39 cellular contexts compared by ENCODE assay signal in the genomic region with DNA sequence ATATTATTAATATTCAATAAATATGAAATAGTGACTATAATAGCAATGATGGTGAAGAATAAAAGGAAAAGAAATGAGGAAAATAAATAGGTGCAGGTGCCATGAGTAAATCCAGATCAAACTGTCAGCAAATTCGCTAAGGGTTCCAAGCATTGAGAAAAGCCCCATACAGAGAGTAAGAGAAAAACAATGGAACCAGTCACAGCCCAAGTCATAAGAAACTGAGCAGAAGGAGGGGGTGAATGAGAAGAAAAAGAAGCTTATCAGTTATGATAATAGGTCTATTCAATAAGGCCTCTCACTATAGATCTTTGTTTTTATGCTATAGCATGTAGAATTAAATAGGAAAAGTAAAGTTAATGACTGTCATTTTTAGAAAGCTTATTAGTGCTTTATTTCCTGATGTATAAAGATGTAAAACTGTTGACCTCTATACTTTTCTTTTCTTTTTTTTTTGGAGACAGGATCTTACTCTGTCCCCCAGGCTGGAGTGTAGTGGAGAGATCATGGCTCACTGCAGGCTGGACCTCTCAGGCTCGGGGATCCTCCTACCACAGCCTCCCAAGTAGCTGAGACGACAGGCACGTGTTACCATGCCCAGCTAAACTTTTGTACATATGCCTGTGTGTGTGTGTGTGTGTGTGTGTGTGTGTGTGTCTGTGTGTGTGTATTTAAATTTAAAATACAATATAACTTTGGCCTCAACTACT.
DNase-seq lines count a peak whose midpoint lies in the region; ATAC-seq, FAIRE-seq and TF ChIP-seq lines count a peak whose summit lies in the region.
"Had no signal": no experiment of that assay in that cellular context is flagged by ENCODE, and none has a peak within 500 bp of the region (broad histone marks: within the 10 kb centered on the region; RNA-seq: fewer than 3 reads in every experiment).

No MANE protein-coding gene starts in this region.

- H3K23ac ChIP-seq in IMR-90 (ENCODE audit: low read depth, low read length), result no peak overlapping the region

- intact Hi-C loops in IMR-90 (cut with micrococcal nuclease), result no loop called here
- intact Hi-C loops in K562 (cut with micrococcal nuclease), result loop anchor here (5.0 to 10.0 kb wide), 3 partner anchors 155 to 428 kb away; no protein-coding TSS in a partner anchor
- intact Hi-C loops in sciatic nerve (cut with DNase I), result no loop called here
- intact Hi-C loops in ovary (cut with DNase I), result no loop called here

- H4K5ac ChIP-seq in IMR-90 (ENCODE audit: low read depth, low read length), result no peak overlapping the region

- H2AFZ ChIP-seq in IMR-90 (replicated peaks; ENCODE audit: low read length, poor library complexity) (no peak overlapping the region), K562 (ENCODE audit: low read depth, low read length) (peak overlapping the region; percentile 36; the same call in 1 of the 2 replicates)
- H2AFZ ChIP-seq: parathyroid adenoma had no signal

- peak; percentile 23 to 43 for ATAC-seq in activated T-cell treated with anti-CD3 and anti-CD28 coated beads, Interleukin-2, amount 50 U/mL, for 4 hours
- ATAC-seq in IMR-90 (ENCODE audit: low read depth) (no peak), K562 (peak; percentile 36; the same call in 2 of the 3 replicates), GM18511 (IDR thresholded peaks at IDR 0.05; ENCODE audit: unreplicated experiment) (no peak), sciatic nerve (no peak)
- ATAC-seq in naive thymus-derived CD8-positive, alpha-beta T cell, result no peak

- TF ChIP-seq POLR2A in IMR-90 (IDR thresholded peaks at IDR 0.05; ENCODE audit: low read depth, low read length), result no peak
- TF ChIP-seq POLR2A in K562 (conservative IDR thresholded peaks at IDR 0.05), result no peak
- no peak for TF ChIP-seq POLR2A in ovary (IDR thresholded peaks at IDR 0.05)

- BruUV-seq in IMR-90 (replicated peaks; lab: Mats Ljungman, UMichigan), result no TSS peak
- no TSS peak for BruUV-seq in K562 (replicated peaks; lab: Mats Ljungman, UMichigan)

- H4K20me1 ChIP-seq in IMR-90 (ENCODE audit: insufficient read depth, low read length) (no peaks in the 10 kb centered on the region), K562 (replicated peaks; ENCODE audit: control insufficient read depth, insufficient read depth, low read length) (no peaks in the 10 kb centered on the region)

- no peak overlapping the region for H2AK9ac ChIP-seq in IMR-90 (replicated peaks; ENCODE audit: low read depth, low read length, poor library complexity)

- no peak overlapping the region for H2BK20ac ChIP-seq in IMR-90 (ENCODE audit: low read depth, low read length)

- no peaks in the 10 kb centered on the region for H3K36me3 ChIP-seq in IMR-90 (ENCODE audit: control insufficient read depth, insufficient read depth, low read length)
- no peaks in the 10 kb centered on the region for H3K36me3 ChIP-seq in K562 (ENCODE audit: control insufficient read depth, insufficient read depth, low read length)
- no peaks in the 10 kb centered on the region for H3K36me3 ChIP-seq in ovary
- H3K36me3 ChIP-seq: breast epithelium, right atrium auricular region, SJCRH30, stomach, tibial nerve had no signal

- TF ChIP-seq RAD21 in IMR-90 (IDR thresholded peaks at IDR 0.05; ENCODE audit: low read length) (no peak), K562 (CRISPR knock-in tag; conservative IDR thresholded peaks at IDR 0.05 in 1 of 2, IDR thresholded peaks at IDR 0.05 in 1 of 2) (no peak)

- no peak overlapping the region for H3K4me3 Mint-ChIP-seq in activated T-cell treated with anti-CD3 and anti-CD28 coated beads, Interleukin-2, amount 50 U/mL, for 4 hours
- peak overlapping the region in 2 of 10 donors; percentile 26 to 37 for H3K4me3 Mint-ChIP-seq in naive thymus-derived CD8-positive, alpha-beta T cell
- H3K4me3 Mint-ChIP-seq: activated B cell treated with CpG ODN at 0.5 μM for 24 hours; CD8-positive, alpha-beta memory T cell; immature natural killer cell; memory B cell; neural crest cell had no signal

- H3K4me3 ChIP-seq in IMR-90 (ENCODE audit: insufficient read depth, low read depth, low read length) (no peak overlapping the region), K562 (no peak overlapping the region), ovary (no peak overlapping the region)
- H3K4me3 ChIP-seq: breast epithelium, right atrium auricular region, SJCRH30, spleen, stomach, tibial nerve had no signal

- no peak overlapping the region for H3K9ac ChIP-seq in IMR-90 (ENCODE audit: low read depth, low read length)
- H3K9ac ChIP-seq in K562 (ENCODE audit: insufficient read depth in 1 of 2, low read depth in 2 of 2, low read length in 2 of 2), result no peak overlapping the region
- H3K9ac ChIP-seq: parathyroid adenoma had no signal

- H3K79me2 ChIP-seq in K562 (ENCODE audit: control insufficient read depth, insufficient read depth, low read length), result no peaks in the 10 kb centered on the region
- H3K79me2 ChIP-seq: parathyroid adenoma had no signal

- H3K18ac ChIP-seq in IMR-90 (ENCODE audit: low read depth, low read length), result no peak overlapping the region

- H2BK15ac ChIP-seq in IMR-90 (ENCODE audit: low read depth, low read length), result no peak overlapping the region

- dilution Hi-C loops in IMR-90 (cut with HindIII; ENCODE audit: low sequenced_read_pairs, unreplicated experiment), result no loop called here

- H2BK120ac ChIP-seq in IMR-90 (ENCODE audit: low read depth, low read length), result no peak overlapping the region

- H3K36me3 Mint-ChIP-seq in activated T-cell treated with anti-CD3 and anti-CD28 coated beads, Interleukin-2, amount 50 U/mL, for 4 hours (ENCODE audit: insufficient read depth), result peaks cover 23% of the 10 kb centered on the region
- peaks cover 6 to 65% (median 19%) of the 10 kb centered on the region in 3 donors for H3K36me3 Mint-ChIP-seq in naive thymus-derived CD8-positive, alpha-beta T cell
- H3K36me3 Mint-ChIP-seq: memory B cell had no signal

- H3K4me1 Mint-ChIP-seq in activated T-cell treated with anti-CD3 and anti-CD28 coated beads, Interleukin-2, amount 50 U/mL, for 4 hours (ENCODE audit: low read depth), result peaks cover 51% of the 10 kb centered on the region
- peaks cover 31 to 66% (median 49%) of the 10 kb centered on the region in 4 donors for H3K4me1 Mint-ChIP-seq in naive thymus-derived CD8-positive, alpha-beta T cell

- no CpG with 5 or more reads among the region's 4 CpGs for WGBS in IMR-90 (ENCODE audit: extremely low coverage in 2 of 2, insufficient read length in 1 of 2), 2 experiments
- 51% methylated on average over 4 of the region's 4 CpGs for WGBS in K562 (ENCODE audit: insufficient coverage, low coverage, missing lambda C conversion rate)
- 83 to 85% (median 84%) methylated on average over 4 of the region's 4 CpGs for WGBS in ovary, 3 donors

- no peak overlapping the region for H2BK5ac ChIP-seq in IMR-90 (ENCODE audit: low read depth, low read length, poor library complexity, severe bottlenecking)

- H3K4ac ChIP-seq in IMR-90 (ENCODE audit: low read depth, low read length), result no peak overlapping the region; the same call in 1 of the 2 replicates

- peak overlapping the region; percentile 21 to 91 (median 61) for H3K27ac Mint-ChIP-seq in naive thymus-derived CD8-positive, alpha-beta T cell
- H3K27ac Mint-ChIP-seq: activated B cell treated with CpG ODN at 0.5 μM for 24 hours, memory B cell had no signal

- peak overlapping the region; percentile 35; the same call in 1 of the 2 replicates for H2AK5ac ChIP-seq in IMR-90 (ENCODE audit: low read depth, low read length)

- no peak for TF ChIP-seq EP300 in K562 (IDR thresholded peaks at IDR 0.05; ENCODE audit: low read length)
- no peak for TF ChIP-seq EP300 in ovary (IDR thresholded peaks at IDR 0.05)

- POLR2A ChIA-PET in IMR-90 (lab: Charles Lee; ENCODE audit: unreplicated experiment) (no interaction called here), K562 (lab: Yijun Ruan, JAX) (no interaction called here)
- POLR2A ChIA-PET in naive thymus-derived CD8-positive, alpha-beta T cell (lab: Charles Lee), result interaction anchor here (0.7 to 2.0 kb wide), 4 partner anchors 32 to 72 kb away, joined by 3 to 9 read pairs (median 3); partner anchors contain the start of gene FYB1

- H3K14ac ChIP-seq in IMR-90 (replicated peaks; ENCODE audit: low read depth, low read length), result no peak overlapping the region

- H4K91ac ChIP-seq in IMR-90 (ENCODE audit: insufficient read depth, low read depth, low read length), result no peak overlapping the region

- no peak for TF ChIP-seq CTCF in IMR-90 (conservative IDR thresholded peaks at IDR 0.05; ENCODE audit: low read depth, low read length)
- no peak for TF ChIP-seq CTCF in K562 (IDR thresholded peaks at IDR 0.05 in 2 of 3, conservative IDR thresholded peaks at IDR 0.05 in 1 of 3; ENCODE audit: insufficient read depth in 2 of 3, low read depth in 1 of 3, low read length in 3 of 3)
- TF ChIP-seq CTCF in ovary (IDR thresholded peaks at IDR 0.05), result no peak

- CTCF ChIA-PET in IMR-90 (lab: Yijun Ruan, JAX), result interaction anchor here (0.6 kb wide), 4 partner anchors 20 to 154 kb away, joined by 3 to 7 read pairs (median 4); no protein-coding TSS in a partner anchor
- CTCF ChIA-PET in K562 (lab: Yijun Ruan, JAX; ENCODE audit: low intra/inter-chr PET ratio), result interaction anchor here (0.8 kb wide), 1 partner anchor 70 kb away, joined by 3 read pairs; no protein-coding TSS in a partner anchor

- H3K27ac ChIP-seq in IMR-90 (ENCODE audit: insufficient read depth, low read length) (no peak overlapping the region), K562 (ENCODE audit: extremely low read depth, low read depth, low read length) (no peak overlapping the region), ovary (no peak overlapping the region)
- H3K27ac ChIP-seq: breast epithelium, epithelial cell of prostate, parathyroid adenoma, right atrium auricular region, SJCRH30, spleen, stomach, tibial nerve had no signal

- H4K8ac ChIP-seq in IMR-90 (ENCODE audit: low read depth in 2 of 2, low read length in 2 of 2), result no peak overlapping the region

- no peak for FAIRE-seq in K562 (lab: Jason Lieb, UNC)
- FAIRE-seq: A204.1, GM18507, H54, HTR-8/SVneo had no signal

- no peaks in the 10 kb centered on the region for H3K79me1 ChIP-seq in IMR-90 (ENCODE audit: low read depth in 1 of 2, low read length in 2 of 2)

- H3K4me2 ChIP-seq in IMR-90 (ENCODE audit: low read depth, low read length) (no peak overlapping the region), K562 (ENCODE audit: insufficient read depth, low read length) (no peak overlapping the region)

- in situ Hi-C loops in IMR-90 (cut with MboI; ENCODE audit: low sequenced_read_pairs), result loop anchor here (10.0 kb wide), 1 partner anchor 138 kb away; no protein-coding TSS in a partner anchor
- in situ Hi-C loops in K562 (cut with MboI), result loop anchor here (5.0 kb wide), 2 partner anchors 135 to 225 kb away; no protein-coding TSS in a partner anchor

- no peak overlapping the region for H3K56ac ChIP-seq in IMR-90 (ENCODE audit: extremely low read depth, insufficient read depth, low read length)

- no peak for DNase-seq in activated T-cell treated with anti-CD3 and anti-CD28 coated beads, Interleukin-2, amount 50 U/mL, for 4 hours
- no peak for DNase-seq in activated T-cell treated with anti-CD3 and anti-CD28 coated beads for 4 hours
- no peak for DNase-seq in IMR-90
- DNase-seq in K562 (ENCODE audit: extremely low read depth in 1 of 4, low spot score in 3 of 4), result no peak
- DNase-seq in naive thymus-derived CD8-positive, alpha-beta T cell, result no peak
- no peak for DNase-seq in sciatic nerve (ENCODE audit: low spot score)
- no peak for DNase-seq in ovary
- DNase-seq: activated B cell treated with CpG ODN at 0.5 μM for 24 hours; activated CD4-positive, alpha-beta T cell treated with anti-CD3 and anti-CD28 coated beads, Interleukin-2, amount 50 U/mL, for 48 hours; activated CD8-positive, alpha-beta memory T cell treated with anti-CD3 and anti-CD28 coated beads, Interleukin-2, amount 50 U/mL, for 4 hours; activated gamma-delta T cell; CD8-positive, alpha-beta memory T cell; DMS 273 treated with DMSO at 0.1 percent for 48 hours; effector CD4-positive, alpha-beta T cell; EL; immature natural killer cell; KG1; NCI-H1105 treated with DMSO at 0.1 percent for 48 hours; NCI-H187 treated with DMSO at 0.1 percent for 48 hours; NCI-H2171; RPMI8226; SJCRH30; spleen; stimulated activated CD4-positive, alpha-beta T cell treated with anti-CD3 and anti-CD28 coated beads, Interleukin-2, amount 100 ng/mL, for 24 hours; stimulated activated CD8-positive, alpha-beta memory T cell treated with anti-CD3 and anti-CD28 coated beads, Interleukin-4, amount 100 ng/mL, for 48 hours; stomach; T-helper 1 cell had no signal

- H3K27me3 ChIP-seq in IMR-90 (ENCODE audit: control insufficient read depth, insufficient read depth, low read length) (no peaks in the 10 kb centered on the region), K562 (ENCODE audit: control insufficient read depth in 2 of 2, insufficient read depth in 2 of 2, low read length in 2 of 2) (no peaks in the 10 kb centered on the region), ovary (no peaks in the 10 kb centered on the region)
- H3K27me3 ChIP-seq: breast epithelium, right atrium auricular region, spleen, stomach, tibial nerve had no signal

- H3K9me1 ChIP-seq in IMR-90 (ENCODE audit: insufficient read depth, low read length) (no peaks in the 10 kb centered on the region), K562 (ENCODE audit: control insufficient read depth, insufficient read depth, low read length) (no peaks in the 10 kb centered on the region)

- H3K4me1 ChIP-seq in IMR-90 (ENCODE audit: control insufficient read depth, insufficient read depth, low read length), result no peaks in the 10 kb centered on the region
- H3K4me1 ChIP-seq in K562 (replicated peaks in 1 of 2; ENCODE audit: control insufficient read depth in 2 of 2, insufficient read depth in 2 of 2, low read length in 2 of 2), result peaks cover 0 to 14% of the 10 kb centered on the region in 2 experiments; a peak in 3 of 5 replicates
- H3K4me1 ChIP-seq in ovary (ENCODE audit: insufficient read depth), result no peaks in the 10 kb centered on the region
- H3K4me1 ChIP-seq: breast epithelium, parathyroid adenoma, right atrium auricular region, SJCRH30 had no signal

- H3K27me3 Mint-ChIP-seq in activated T-cell treated with anti-CD3 and anti-CD28 coated beads, Interleukin-2, amount 50 U/mL, for 4 hours (ENCODE audit: low read depth), result no peaks in the 10 kb centered on the region
- no peaks in the 10 kb centered on the region for H3K27me3 Mint-ChIP-seq in naive thymus-derived CD8-positive, alpha-beta T cell
- H3K27me3 Mint-ChIP-seq: activated B cell treated with CpG ODN at 0.5 μM for 24 hours; CD8-positive, alpha-beta memory T cell; memory B cell had no signal

- no peaks in the 10 kb centered on the region for H3K9me3 Mint-ChIP-seq in activated T-cell treated with anti-CD3 and anti-CD28 coated beads, Interleukin-2, amount 50 U/mL, for 4 hours
- no peaks in the 10 kb centered on the region for H3K9me3 Mint-ChIP-seq in naive thymus-derived CD8-positive, alpha-beta T cell
- H3K9me3 Mint-ChIP-seq: activated B cell treated with CpG ODN at 0.5 μM for 24 hours; CD8-positive, alpha-beta memory T cell; immature natural killer cell; memory B cell; neural crest cell had no signal

- H3K9me3 ChIP-seq in IMR-90 (ENCODE audit: control insufficient read depth, insufficient read depth, low read length), result no peaks in the 10 kb centered on the region
- H3K9me3 ChIP-seq in K562 (replicated peaks; ENCODE audit: control insufficient read depth, insufficient read depth, low read depth, low read length), result no peaks in the 10 kb centered on the region
- H3K9me3 ChIP-seq in ovary, result no peaks in the 10 kb centered on the region
- H3K9me3 ChIP-seq: breast epithelium, right atrium auricular region, SJCRH30, spleen, stomach, tibial nerve had no signal

Comparison
In these comparisons a context has a peak if more than half of its experiments do, and no peak if none do; other contexts are left out.
1. ATAC-seq: peak in activated T-cell treated with anti-CD3 and anti-CD28 coated beads, Interleukin-2, amount 50 U/mL, for 4 hours (2 of 2) and K562 (single experiment); none in IMR-90 (single experiment), naive thymus-derived CD8-positive, alpha-beta T cell (0 of 2), GM18511 (single experiment) and sciatic nerve (single experiment).